In genomic region chr6:155248021-155249001, GRCh38 we compare ENCODE assay signal across 8 cellular contexts. TPM values are rescaled to one million over a fixed set of nuclear protein-coding genes. Genes with fewer than 3 reads are reported as not detected.
A peak's percentile ranks its signal among the peaks of the same experiment; 100 is the strongest.
DNase-seq lines count a peak whose midpoint lies in the region; ATAC-seq, FAIRE-seq and TF ChIP-seq lines count a peak whose summit lies in the region.

No MANE protein-coding gene starts in this region.

- POLR2A ChIA-PET in CD8-positive, alpha-beta memory T cell (lab: Charles Lee) = no interaction called here

- FAIRE-seq in GM12891 (lab: Jason Lieb, UNC) = peak; percentile 92

- CTCF ChIA-PET in CD8-positive, alpha-beta memory T cell (lab: Charles Lee) = interaction anchor here (1.3 to 1.7 kb wide), 2 partner anchors 71 to 321 kb away, joined by 5 to 6 read pairs; no protein-coding TSS in a partner anchor

- TF ChIP-seq POLR2A in GM12891 (IDR thresholded peaks at IDR 0.05; ENCODE audit: low read depth, low read length) = no peak

- no peaks in the 10 kb centered on the region for H3K27me3 Mint-ChIP-seq in activated naive CD4-positive, alpha-beta T cell treated with anti-CD3 and anti-CD28 coated beads, Interleukin-2, amount 50 U/mL, for 24 hours
- H3K27me3 Mint-ChIP-seq in CD8-positive, alpha-beta memory T cell = no peaks in the 10 kb centered on the region

- intact Hi-C loops in left cardiac atrium (cut with DNase I) = loop anchor here in 1 of 2 donors (5.0 kb wide), 2 partner anchors 71 to 321 kb away; no protein-coding TSS in a partner anchor

- no peak overlapping the region for H3K4me3 Mint-ChIP-seq in activated naive CD4-positive, alpha-beta T cell treated with anti-CD3 and anti-CD28 coated beads, Interleukin-2, amount 50 U/mL, for 24 hours
- H3K4me3 Mint-ChIP-seq in CD8-positive, alpha-beta memory T cell = no peak overlapping the region

- H3K27me3 ChIP-seq in rectal smooth muscle tissue (ENCODE audit: control insufficient read depth, insufficient read depth, low read length) = no peaks in the 10 kb centered on the region
- no peaks in the 10 kb centered on the region for H3K27me3 ChIP-seq in CD8-positive, alpha-beta memory T cell (ENCODE audit: insufficient read depth, low read length, poor library complexity, severe bottlenecking)

- H3K9ac ChIP-seq in rectal smooth muscle tissue (ENCODE audit: low read length) = no peak overlapping the region

- peak; percentile 79 to 82 for ATAC-seq in left cardiac atrium

- no peaks in the 10 kb centered on the region for H3K9me3 ChIP-seq in CD8-positive, alpha-beta memory T cell (ENCODE audit: low read length)

- DNase-seq in AG08395 (ENCODE audit: low spot score) (peak; percentile 77), GM12891 (ENCODE audit: insufficient read length, low spot score) (peak; percentile 49), HuH-7 (ENCODE audit: low spot score) (peak; percentile 51), left cardiac atrium (peak; percentile 40), cerebellar nuclear complex (lab: John Stamatoyannopoulos, UW) (no peak)
- DNase-seq in CD8-positive, alpha-beta memory T cell = no peak

- H3K27ac ChIP-seq in rectal smooth muscle tissue (ENCODE audit: low read depth, low read length) = peak overlapping the region; percentile 64
- H3K27ac ChIP-seq in CD8-positive, alpha-beta memory T cell (ENCODE audit: low read depth, low read length) = no peak overlapping the region

- H3K36me3 Mint-ChIP-seq in activated naive CD4-positive, alpha-beta T cell treated with anti-CD3 and anti-CD28 coated beads, Interleukin-2, amount 50 U/mL, for 24 hours = peaks cover 4% of the 10 kb centered on the region
- peaks cover 0 to 26% (median 0%) of the 10 kb centered on the region in 3 donors for H3K36me3 Mint-ChIP-seq in CD8-positive, alpha-beta memory T cell

- peak overlapping the region; percentile 82 for H3K27ac Mint-ChIP-seq in activated naive CD4-positive, alpha-beta T cell treated with anti-CD3 and anti-CD28 coated beads, Interleukin-2, amount 50 U/mL, for 24 hours
- peak overlapping the region in 2 of 8 donors; percentile 25 to 29 for H3K27ac Mint-ChIP-seq in CD8-positive, alpha-beta memory T cell

- H3K4me1 Mint-ChIP-seq in activated naive CD4-positive, alpha-beta T cell treated with anti-CD3 and anti-CD28 coated beads, Interleukin-2, amount 50 U/mL, for 24 hours = peaks cover 5% of the 10 kb centered on the region
- no peaks in the 10 kb centered on the region for H3K4me1 Mint-ChIP-seq in CD8-positive, alpha-beta memory T cell

- peaks cover 7% of the 10 kb centered on the region for H3K36me3 ChIP-seq in rectal smooth muscle tissue (ENCODE audit: control insufficient read depth, insufficient read depth, low read length)
- no peaks in the 10 kb centered on the region for H3K36me3 ChIP-seq in CD8-positive, alpha-beta memory T cell (ENCODE audit: insufficient read depth, low read length)

- no peaks in the 10 kb centered on the region for H3K9me3 Mint-ChIP-seq in activated naive CD4-positive, alpha-beta T cell treated with anti-CD3 and anti-CD28 coated beads, Interleukin-2, amount 50 U/mL, for 24 hours
- H3K9me3 Mint-ChIP-seq in CD8-positive, alpha-beta memory T cell = no peaks in the 10 kb centered on the region

- peaks cover 6% of the 10 kb centered on the region for H3K4me1 ChIP-seq in rectal smooth muscle tissue (ENCODE audit: control insufficient read depth, insufficient read depth, low read length)
- no peaks in the 10 kb centered on the region for H3K4me1 ChIP-seq in CD8-positive, alpha-beta memory T cell (ENCODE audit: insufficient read depth, low read length)

- no peak overlapping the region for H3K4me3 ChIP-seq in rectal smooth muscle tissue (ENCODE audit: low read length)
- no peak overlapping the region for H3K4me3 ChIP-seq in CD8-positive, alpha-beta memory T cell (ENCODE audit: low read length)

TF ChIP-seq in GM12891, 5 proteins besides CTCF, POLR2A, EP300 and RAD21:
- TF ChIP-seq POU2F2 (IDR thresholded peaks at IDR 0.05; ENCODE audit: low read depth, low read length) (no peak), POLR2AphosphoS5 (IDR thresholded peaks at IDR 0.05; ENCODE audit: low read depth, low read length) (no peak), TAF1 (IDR thresholded peaks at IDR 0.05; ENCODE audit: low read depth, low read length) (no peak), PAX5 (IDR thresholded peaks at IDR 0.05; ENCODE audit: insufficient read depth, low read length, severe bottlenecking) (no peak), SPI1 (IDR thresholded peaks at IDR 0.05; ENCODE audit: low read depth, low read length) (no peak)

RNA-seq across cellular contexts. Expression of gene CLDN20, which starts 15.5 kb away (rescaled TPM):
- 0.17 TPM for polyA plus RNA-seq in GM12891 (2012; ENCODE audit: low read depth, missing spikeins)
- not detected for total RNA-seq in left cardiac atrium
- total RNA-seq in CD8-positive, alpha-beta memory T cell = not detected
- polyA plus RNA-seq in CD8-positive, alpha-beta memory T cell = not detected

Comparison
In these comparisons a context has a peak if more than half of its experiments do, and no peak if none do; other contexts are left out.
1. DNase-seq: peak in AG08395 (single experiment), GM12891 (single experiment), HuH-7 (single experiment) and left cardiac atrium (single experiment); none in cerebellar nuclear complex (0 of 2) and CD8-positive, alpha-beta memory T cell (0 of 5).